Comparison of ENCODE assay signal across 25 cellular contexts in genomic region chr3:65481085-65481484, GRCh38.
"Had no signal": no experiment of that assay in that cellular context is flagged by ENCODE, and none has a peak within 500 bp of the region (broad histone marks: within the 10 kb centered on the region; RNA-seq: fewer than 3 reads in every experiment).

No MANE protein-coding gene starts in this region.

- H3K4me3 Mint-ChIP-seq: dendritic cell treated with granulocyte-macrophage colony-stimulating factor and Interleukin-4, amounts not matched to agents 40 ng/mL and 50 ng/mL, for 4 days; effector memory CD8-positive, alpha-beta T cell; endodermal cell had no signal

- H3K9me3 Mint-ChIP-seq: dendritic cell treated with granulocyte-macrophage colony-stimulating factor and Interleukin-4, amounts not matched to agents 40 ng/mL and 50 ng/mL, for 4 days; endodermal cell had no signal

- H3K36me3 ChIP-seq: colonic mucosa, esophagus muscularis mucosa, esophagus squamous epithelium, gastrocnemius medialis, gastroesophageal sphincter, heart left ventricle, heart right ventricle had no signal

- H3K27ac Mint-ChIP-seq: dendritic cell treated with granulocyte-macrophage colony-stimulating factor and Interleukin-4, amounts not matched to agents 40 ng/mL and 50 ng/mL, for 4 days; effector memory CD8-positive, alpha-beta T cell; endodermal cell had no signal

- H3K27me3 ChIP-seq: colonic mucosa, dorsolateral prefrontal cortex, esophagus muscularis mucosa, esophagus squamous epithelium, foreskin keratinocyte, gastrocnemius medialis, gastroesophageal sphincter, heart left ventricle, heart right ventricle, hepatocyte had no signal

- H3K4me2 ChIP-seq: hepatocyte had no signal

- H3K9me3 ChIP-seq: colonic mucosa, esophagus muscularis mucosa, esophagus squamous epithelium, gastrocnemius medialis, gastroesophageal sphincter, heart left ventricle, heart right ventricle had no signal

- H3K4me1 ChIP-seq: colonic mucosa had no signal

- H3K27me3 Mint-ChIP-seq: dendritic cell treated with granulocyte-macrophage colony-stimulating factor and Interleukin-4, amounts not matched to agents 40 ng/mL and 50 ng/mL, for 4 days; effector memory CD8-positive, alpha-beta T cell had no signal

- H3K27ac ChIP-seq: colonic mucosa, coronary artery, dorsolateral prefrontal cortex, epithelial cell of prostate, esophagus muscularis mucosa, esophagus squamous epithelium, foreskin keratinocyte, gastrocnemius medialis, gastroesophageal sphincter, hepatocyte had no signal

- H2AFZ ChIP-seq: hepatocyte had no signal

- H3K4me3 ChIP-seq: colonic mucosa, coronary artery, dorsolateral prefrontal cortex, esophagus muscularis mucosa, esophagus squamous epithelium, gastrocnemius medialis, gastroesophageal sphincter, heart left ventricle, heart right ventricle, hepatocyte had no signal

- DNase-seq: colonic mucosa; cortex of kidney; dermis blood vessel endothelial cell; dorsolateral prefrontal cortex; effector CD4-positive, alpha-beta T cell; effector CD8-positive, alpha-beta T cell; effector memory CD4-positive, alpha-beta T cell; effector memory CD8-positive, alpha-beta T cell; endodermal cell; erythroblast; esophagus squamous epithelium; foreskin fibroblast; foreskin keratinocyte; foreskin melanocyte; gastrocnemius medialis; glutamatergic neuron; head of caudate nucleus; heart left ventricle; heart right ventricle had no signal
